In the genomic region with DNA sequence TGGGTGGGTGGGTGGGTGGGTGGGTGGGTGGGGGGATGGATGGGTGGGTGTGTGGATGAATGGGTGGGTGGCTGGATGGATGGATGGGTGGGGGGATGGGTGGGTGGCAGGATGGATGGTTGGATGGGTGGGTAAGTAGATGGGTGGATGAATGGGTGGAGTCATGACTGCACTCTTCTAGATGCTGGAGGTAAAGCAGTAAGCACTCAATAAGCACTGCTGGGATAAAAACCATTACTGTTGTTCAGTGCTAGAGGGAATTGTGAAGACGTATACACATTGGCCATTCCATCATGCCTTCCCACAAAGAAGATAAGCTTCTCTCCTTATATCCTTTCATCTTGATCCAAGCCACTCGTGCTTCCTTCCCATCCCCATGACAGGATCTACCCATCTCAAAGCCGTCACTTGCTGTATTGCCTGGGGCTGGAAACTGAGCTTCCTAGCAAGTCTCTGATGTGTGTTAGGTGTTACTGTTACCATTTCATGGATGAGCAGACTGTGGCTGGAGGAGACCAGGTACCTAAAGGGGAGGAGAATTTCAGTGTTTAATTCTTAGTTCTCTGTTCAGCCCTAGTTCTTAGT, we compare ENCODE assay signal across 12 cellular contexts.
A peak's percentile ranks its signal among the peaks of the same experiment; 100 is the strongest.
DNase-seq lines count a peak whose midpoint lies in the region; ATAC-seq and TF ChIP-seq lines count a peak whose summit lies in the region.
"Had no signal": no experiment of that assay in that cellular context is flagged by ENCODE, and none has a peak within 500 bp of the region (broad histone marks: within the 10 kb centered on the region; RNA-seq: fewer than 3 reads in every experiment).

No MANE protein-coding gene starts in this region.

- peak overlapping the region; percentile 39 to 83; a peak in 3 of 4 replicates for H4K8ac ChIP-seq in IMR-90 (ENCODE audit: low read depth in 2 of 2, low read length in 2 of 2)

- dilution Hi-C loops in IMR-90 (cut with HindIII; ENCODE audit: low sequenced_read_pairs, unreplicated experiment): no loop called here

- peak overlapping the region; percentile 21 for H2BK120ac ChIP-seq in IMR-90 (ENCODE audit: low read depth, low read length)

- H3K4me3 ChIP-seq in ACC112 (ENCODE audit: low read depth, low read length) (no peak overlapping the region), IMR-90 (ENCODE audit: insufficient read depth, low read depth, low read length) (no peak overlapping the region), coronary artery (no peak overlapping the region), sigmoid colon (no peak overlapping the region)
- H3K4me3 ChIP-seq: ovary had no signal

- H3K9me1 ChIP-seq in IMR-90 (ENCODE audit: insufficient read depth, low read length): peaks cover 40% of the 10 kb centered on the region

- H3K56ac ChIP-seq in IMR-90 (ENCODE audit: extremely low read depth, insufficient read depth, low read length): no peak overlapping the region; the same call in 1 of the 2 replicates

- no peak for TF ChIP-seq CTCF in IMR-90 (conservative IDR thresholded peaks at IDR 0.05; ENCODE audit: low read depth, low read length)
- TF ChIP-seq CTCF in coronary artery (IDR thresholded peaks at IDR 0.05): no peak
- TF ChIP-seq CTCF in sigmoid colon (IDR thresholded peaks at IDR 0.05): no peak

- 0 out of 2 replicates have a peak overlapping the region, but pooled peaks have one; percentile 14 for H3K27ac ChIP-seq in ACC112 (ENCODE audit: low read depth, low read length)
- peak overlapping the region; percentile 55 for H3K27ac ChIP-seq in IMR-90 (ENCODE audit: insufficient read depth, low read length)
- peak overlapping the region; percentile 70 to 79 for H3K27ac ChIP-seq in coronary artery
- peak overlapping the region; percentile 67 to 82 (median 76) for H3K27ac ChIP-seq in sigmoid colon

- WGBS in IMR-90 (ENCODE audit: extremely low coverage in 2 of 2, insufficient read length in 1 of 2), 2 experiments: no CpG with 5 or more reads among the region's 3 CpGs
- 90 to 93% methylated on average over 3 of the region's 3 CpGs for WGBS in sigmoid colon, 2 donors

- TF ChIP-seq POLR2A in IMR-90 (IDR thresholded peaks at IDR 0.05; ENCODE audit: low read depth, low read length) (no peak), sigmoid colon (IDR thresholded peaks at IDR 0.05) (no peak)

- peak overlapping the region; percentile 90; the same call in 2 of the 3 replicates for H2BK15ac ChIP-seq in IMR-90 (ENCODE audit: low read depth, low read length)

- POLR2A ChIA-PET in IMR-90 (lab: Charles Lee; ENCODE audit: unreplicated experiment): no interaction called here

- CTCF ChIA-PET in IMR-90 (lab: Yijun Ruan, JAX): interaction anchor here (0.7 kb wide), 1 partner anchor 983 kb away, joined by 3 read pairs; no protein-coding TSS in a partner anchor

- H2BK20ac ChIP-seq in IMR-90 (ENCODE audit: low read depth, low read length): peak overlapping the region; percentile 69

- H3K9me3 ChIP-seq in IMR-90 (ENCODE audit: control insufficient read depth, insufficient read depth, low read length) (no peaks in the 10 kb centered on the region), sigmoid colon (no peaks in the 10 kb centered on the region)
- H3K9me3 ChIP-seq: ovary had no signal

- no peak for TF ChIP-seq RAD21 in IMR-90 (IDR thresholded peaks at IDR 0.05; ENCODE audit: low read length)

- peaks cover 20% of the 10 kb centered on the region for H3K79me2 ChIP-seq in ACC112 (ENCODE audit: control insufficient read depth, insufficient read depth, low read length, unreplicated experiment)

- peak overlapping the region; percentile 0 for H2AK9ac ChIP-seq in IMR-90 (replicated peaks; ENCODE audit: low read depth, low read length, poor library complexity)

- H2AK5ac ChIP-seq in IMR-90 (ENCODE audit: low read depth, low read length): peak overlapping the region; percentile 96

- peaks cover 43% of the 10 kb centered on the region for H3K4me1 ChIP-seq in ACC112 (ENCODE audit: control insufficient read depth, insufficient read depth, low read length, unreplicated experiment)
- peaks cover 39% of the 10 kb centered on the region for H3K4me1 ChIP-seq in IMR-90 (ENCODE audit: control insufficient read depth, insufficient read depth, low read length)
- peaks cover 0 to 63% (median 50%) of the 10 kb centered on the region in 4 donors for H3K4me1 ChIP-seq in sigmoid colon

- peaks cover 3% of the 10 kb centered on the region; the same call in 1 of the 2 replicates for H4K20me1 ChIP-seq in IMR-90 (ENCODE audit: insufficient read depth, low read length)

- H3K4ac ChIP-seq in IMR-90 (ENCODE audit: low read depth, low read length): peak overlapping the region; percentile 99

- intact Hi-C loops in IMR-90 (cut with micrococcal nuclease) (no loop called here), sigmoid colon (cut with DNase I) (no loop called here), posterior cingulate gyrus (cut with DNase I) (no loop called here)

- H3K79me1 ChIP-seq in IMR-90 (ENCODE audit: low read depth in 1 of 2, low read length in 2 of 2): peaks cover 30 to 84% of the 10 kb centered on the region in 2 experiments

- no peaks in the 10 kb centered on the region for H3K27me3 ChIP-seq in ACC112 (ENCODE audit: insufficient read depth, low read length)
- no peaks in the 10 kb centered on the region for H3K27me3 ChIP-seq in IMR-90 (ENCODE audit: control insufficient read depth, insufficient read depth, low read length)
- H3K27me3 ChIP-seq in sigmoid colon: no peaks in the 10 kb centered on the region
- H3K27me3 ChIP-seq: ovary had no signal

- H2BK5ac ChIP-seq in IMR-90 (ENCODE audit: low read depth, low read length, poor library complexity, severe bottlenecking): peak overlapping the region; percentile 97

- no peak for ATAC-seq in IMR-90 (ENCODE audit: low read depth)
- ATAC-seq in GM18519 (IDR thresholded peaks at IDR 0.05; ENCODE audit: low FRiP score, unreplicated experiment): no peak
- no peak for ATAC-seq in HG03442 (IDR thresholded peaks at IDR 0.05; ENCODE audit: unreplicated experiment)
- ATAC-seq: stimulated activated naive CD8-positive, alpha-beta T cell treated with anti-CD3 and anti-CD28 coated beads, Interleukin-15, amount 100 ng/mL, for 72 hours had no signal

- no peak overlapping the region for H3K4me2 ChIP-seq in IMR-90 (ENCODE audit: low read depth, low read length)

- peak overlapping the region; percentile 48 for H4K5ac ChIP-seq in IMR-90 (ENCODE audit: low read depth, low read length)

- no TSS peak for BruUV-seq in IMR-90 (replicated peaks; lab: Mats Ljungman, UMichigan)

- H3K18ac ChIP-seq in IMR-90 (ENCODE audit: low read depth, low read length): peak overlapping the region; percentile 42; the same call in 1 of the 2 replicates

- peaks cover 7% of the 10 kb centered on the region; the same call in 1 of the 2 replicates for H3K36me3 ChIP-seq in ACC112 (ENCODE audit: insufficient read depth, low read length)
- peaks cover 8% of the 10 kb centered on the region; the same call in 1 of the 2 replicates for H3K36me3 ChIP-seq in IMR-90 (ENCODE audit: control insufficient read depth, insufficient read depth, low read length)
- H3K36me3 ChIP-seq in sigmoid colon: peaks cover 0 to 6% (median 0%) of the 10 kb centered on the region in 4 donors
- H3K36me3 ChIP-seq: ovary had no signal

- peak overlapping the region; percentile 94 for H3K14ac ChIP-seq in IMR-90 (replicated peaks; ENCODE audit: low read depth, low read length)

- no peak for DNase-seq in IMR-90
- no peak for DNase-seq in coronary artery (ENCODE audit: low spot score)
- DNase-seq in sigmoid colon: no peak
- no peak for DNase-seq in GOT3 (lab: John Stamatoyannopoulos, UW)
- no peak for DNase-seq in posterior cingulate gyrus
- DNase-seq: activated CD4-positive, CD25-positive, alpha-beta regulatory T cell treated with anti-CD3 and anti-CD28 coated beads, Interleukin-2, amount 50 U/mL, for 72 hours; effector memory CD4-positive, alpha-beta T cell; ovary; stimulated activated naive CD8-positive, alpha-beta T cell treated with anti-CD3 and anti-CD28 coated beads, Interleukin-15, amount 100 ng/mL, for 72 hours had no signal

- H3K9ac ChIP-seq in IMR-90 (ENCODE audit: low read depth, low read length): no peak overlapping the region

- H2AFZ ChIP-seq in ACC112 (ENCODE audit: low read length, unreplicated experiment) (no peak overlapping the region), IMR-90 (replicated peaks; ENCODE audit: low read length, poor library complexity) (no peak overlapping the region)

- peak overlapping the region; percentile 92 for H3K23ac ChIP-seq in IMR-90 (ENCODE audit: low read depth, low read length)

- in situ Hi-C loops in IMR-90 (cut with MboI; ENCODE audit: low sequenced_read_pairs): no loop called here

- no peak for TF ChIP-seq EP300 in sigmoid colon (IDR thresholded peaks at IDR 0.05)

- H4K91ac ChIP-seq in IMR-90 (ENCODE audit: insufficient read depth, low read depth, low read length): peak overlapping the region; percentile 55

TF ChIP-seq in IMR-90, 13 proteins besides CTCF, POLR2A, EP300 and RAD21:
- TF ChIP-seq CHD1 (IDR thresholded peaks at IDR 0.05; ENCODE audit: low read depth, low read length): no peak
- TF ChIP-seq FOS (IDR thresholded peaks at IDR 0.05; ENCODE audit: low read depth, low read length): no peak
- TF ChIP-seq BHLHE40 (IDR thresholded peaks at IDR 0.05; ENCODE audit: low read depth, low read length): no peak
- TF ChIP-seq MAFK (IDR thresholded peaks at IDR 0.05; ENCODE audit: low read depth, low read length): no peak
- no peak for TF ChIP-seq CEBPB (IDR thresholded peaks at IDR 0.05; ENCODE audit: low read depth, low read length)
- no peak for TF ChIP-seq MAZ (IDR thresholded peaks at IDR 0.05; ENCODE audit: borderline replicate concordance, low read depth, low read length)
- no peak for TF ChIP-seq NFE2L2 (IDR thresholded peaks at IDR 0.05; ENCODE audit: low read depth, low read length)
- TF ChIP-seq, protein P1, sequence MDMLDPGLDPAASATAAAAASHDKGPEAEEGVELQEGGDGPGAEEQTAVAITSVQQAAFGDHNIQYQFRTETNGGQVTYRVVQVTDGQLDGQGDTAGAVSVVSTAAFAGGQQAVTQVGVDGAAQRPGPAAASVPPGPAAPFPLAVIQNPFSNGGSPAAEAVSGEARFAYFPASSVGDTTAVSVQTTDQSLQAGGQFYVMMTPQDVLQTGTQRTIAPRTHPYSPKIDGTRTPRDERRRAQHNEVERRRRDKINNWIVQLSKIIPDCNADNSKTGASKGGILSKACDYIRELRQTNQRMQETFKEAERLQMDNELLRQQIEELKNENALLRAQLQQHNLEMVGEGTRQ (IDR thresholded peaks at IDR 0.05; ENCODE audit: low read depth, low read length): no peak
- TF ChIP-seq SMC3 (IDR thresholded peaks at IDR 0.05; ENCODE audit: low read depth, low read length): no peak

Comparison
In these comparisons a context has a peak if more than half of its experiments do, and no peak if none do; other contexts are left out.
1. H3K27ac ChIP-seq: peak in every context shown above with its lines; median percentile 76 in sigmoid colon; 74 in coronary artery; 55 in IMR-90; 14 in ACC112.